Comparison of ENCODE assay signal across 7 cellular contexts in genomic region chr21:9006553-9007323, GRCh38.
A peak's percentile ranks its signal among the peaks of the same experiment; 100 is the strongest.
DNase-seq lines count a peak whose midpoint lies in the region; ATAC-seq, FAIRE-seq and TF ChIP-seq lines count a peak whose summit lies in the region.
"Not testable (repeated sequence)": the region's sequence is repeated elsewhere in the genome, so short reads cannot be mapped to it uniquely, and the experiment has no call there.

No MANE protein-coding gene starts in this region.

- TF ChIP-seq RAD21 in A549 (conservative IDR thresholded peaks at IDR 0.05 in 1 of 2, IDR thresholded peaks at IDR 0.05 in 1 of 2): not testable (repeated sequence)

- not testable (repeated sequence) for H3K79me2 ChIP-seq in Karpas-422 (ENCODE audit: low read length)

- not testable (repeated sequence) for H3K4me1 ChIP-seq in A549; Karpas-422 (ENCODE audit: low read length); Panc1 (ENCODE audit: control insufficient read depth, insufficient read depth, low read length)

- POLR2A ChIA-PET in A549 (lab: Yijun Ruan, JAX); Panc1 (lab: Charles Lee): not testable (repeated sequence)

- CTCF ChIA-PET in A549 (lab: Yijun Ruan, JAX): interaction anchor here (1.1 to 1.9 kb wide), 2 partner anchors 9 to 14 kb away, joined by 3 to 4 read pairs; no protein-coding TSS in a partner anchor
- CTCF ChIA-PET in Panc1 (lab: Charles Lee): not testable (repeated sequence)

- not testable (repeated sequence) for H3K9me2 ChIP-seq in Karpas-422 (replicated peaks; ENCODE audit: insufficient read depth, low read length)

- not testable (repeated sequence) for H3K27ac ChIP-seq in A549; Karpas-422 (ENCODE audit: low read length); Panc1 (ENCODE audit: low read length)

- DNase-seq in A549 (ENCODE audit: low read depth in 1 of 2, low spot score in 1 of 2): peak in 1 of 2 experiments; percentile 78
- peak; percentile 35 for DNase-seq in Daoy (ENCODE audit: low read depth)
- DNase-seq in Karpas-422: peak; percentile 33
- DNase-seq in Panc1 (ENCODE audit: low read depth, low spot score): peak; percentile 38
- peak; percentile 68 for DNase-seq in SW480 (ENCODE audit: low spot score)
- peak; percentile 25 for DNase-seq in bronchial epithelial cell (ENCODE audit: low read depth)
- DNase-seq in kidney tubule cell (ENCODE audit: low spot score): peak; percentile 4

- ATAC-seq in A549: peak in 1 of 2 experiments; percentile 28; a peak in 1 of 6 replicates
- not testable (repeated sequence) for ATAC-seq in Panc1

- not testable (repeated sequence) for H4K20me1 ChIP-seq in Karpas-422 (ENCODE audit: insufficient read depth, low read depth, low read length)

- WGBS in A549 (ENCODE audit: missing lambda C conversion rate): 9% methylated on average over 2 of the region's 2 CpGs

- TF ChIP-seq POLR2A in A549 (IDR thresholded peaks at IDR 0.05; ENCODE audit: low read length): not testable (repeated sequence)

- FAIRE-seq in A549 (lab: Jason Lieb, UNC); bronchial epithelial cell (lab: Jason Lieb, UNC): not testable (repeated sequence)

- 0 out of 5 replicates have a peak, but pooled peaks of 1 of the 2 experiments have one; percentile 19 for TF ChIP-seq EP300 in A549 (IDR thresholded peaks at IDR 0.05)

- not testable (repeated sequence) for BruUV-seq in Panc1 (replicated peaks; lab: Mats Ljungman, UMichigan)

- not testable (repeated sequence) for H3K36me3 ChIP-seq in Karpas-422 (ENCODE audit: insufficient read depth, low read length); Panc1 (ENCODE audit: control insufficient read depth, insufficient read depth, low read length); bronchial epithelial cell (ENCODE audit: control insufficient read depth, insufficient read depth, low read length)

- H3K9me3 ChIP-seq in A549 (peaks cover 38% of the 10 kb centered on the region), Karpas-422 (ENCODE audit: low read length) (peaks cover 56% of the 10 kb centered on the region)
- not testable (repeated sequence) for H3K9me3 ChIP-seq in Panc1 (ENCODE audit: control insufficient read depth, insufficient read depth, low read depth, low read length)

- not testable (repeated sequence) for H3K9ac ChIP-seq in Karpas-422 (ENCODE audit: low read length)

- in situ Hi-C loops in Panc1 (cut with HindIII; ENCODE audit: low pct_unique_long_range_greater_than_20kb, low sequenced_read_pairs): not testable (repeated sequence)

- TF ChIP-seq CTCF in A549 (IDR thresholded peaks at IDR 0.05); Panc1 (IDR thresholded peaks at IDR 0.05); bronchial epithelial cell (IDR thresholded peaks at IDR 0.05; ENCODE audit: insufficient read depth, low read length, severe bottlenecking): not testable (repeated sequence)

- not testable (repeated sequence) for H2AFZ ChIP-seq in Karpas-422 (ENCODE audit: low read length)

- H3K4me2 ChIP-seq in A549; Karpas-422 (ENCODE audit: low read depth, low read length, poor library complexity, severe bottlenecking): not testable (repeated sequence)

- not testable (repeated sequence) for H3K4me3 ChIP-seq in A549; Karpas-422 (ENCODE audit: low read length); Panc1 (ENCODE audit: low read depth in 2 of 2, low read length in 2 of 2); bronchial epithelial cell (ENCODE audit: low read depth, low read length)

- H3K27me3 ChIP-seq in Karpas-422 (ENCODE audit: low read length); Panc1 (ENCODE audit: control insufficient read depth, insufficient read depth, low read length); bronchial epithelial cell (ENCODE audit: control insufficient read depth, insufficient read depth, low read length): not testable (repeated sequence)

- intact Hi-C loops in Panc1 (cut with micrococcal nuclease; ENCODE audit: unreplicated experiment): not testable (repeated sequence)

TF ChIP-seq in A549, 52 proteins besides CTCF, POLR2A, EP300 and RAD21:
- TF ChIP-seq TP53 (CRISPR knock-in tag; IDR thresholded peaks at IDR 0.05) (0 out of 2 replicates have a peak, but pooled peaks have one; percentile 28), HOXA7 (CRISPR knock-in tag; IDR thresholded peaks at IDR 0.05) (peak; percentile 66; the same call in 1 of the 2 replicates)
